Comparison of ENCODE assay signal across 21 cellular contexts in genomic region chr20:38856570-38856969, GRCh38. TPM values are rescaled to one million over a fixed set of nuclear protein-coding genes. Genes with fewer than 3 reads are reported as not detected.
DNase-seq lines count a peak whose midpoint lies in the region; ATAC-seq and TF ChIP-seq lines count a peak whose summit lies in the region.
"Had no signal": no experiment of that assay in that cellular context is flagged by ENCODE, and none has a peak within 500 bp of the region (broad histone marks: within the 10 kb centered on the region; RNA-seq: fewer than 3 reads in every experiment).

No MANE protein-coding gene starts in this region.

- intact Hi-C loops in activated CD8-positive, alpha-beta T cell treated with anti-CD3 and anti-CD28 coated beads for 36 hours (cut with micrococcal nuclease) = no loop called here
- intact Hi-C loops in CD8-positive, alpha-beta T cell (cut with DNase I, micrococcal nuclease) = no loop called here
- intact Hi-C loops in naive thymus-derived CD4-positive, alpha-beta T cell (cut with micrococcal nuclease) = loop anchor here in 1 of 2 donors (2.0 to 5.0 kb wide), 3 partner anchors 18 to 49 kb away; partner anchors contain the start of gene PPP1R16B

- no peak for ATAC-seq in activated CD8-positive, alpha-beta T cell treated with anti-CD3 and anti-CD28 coated beads for 36 hours
- no peak for ATAC-seq in activated CD8-positive, alpha-beta T cell treated with anti-CD3 and anti-CD28 coated beads, Interleukin-2, amount 10 ng/mL, durations not matched to agents 7 days and 5 days
- no peak for ATAC-seq in CD8-positive, alpha-beta T cell
- no peak for ATAC-seq in naive B cell (ENCODE audit: low read depth in 2 of 2)
- no peak for ATAC-seq in GM19035 (IDR thresholded peaks at IDR 0.05; ENCODE audit: unreplicated experiment)
- ATAC-seq in naive thymus-derived CD4-positive, alpha-beta T cell = no peak
- ATAC-seq: lower lobe of right lung had no signal

- no peaks in the 10 kb centered on the region for H3K27me3 Mint-ChIP-seq in activated CD8-positive, alpha-beta T cell treated with anti-CD3 and anti-CD28 coated beads for 36 hours
- no peaks in the 10 kb centered on the region for H3K27me3 Mint-ChIP-seq in activated CD8-positive, alpha-beta T cell treated with anti-CD3 and anti-CD28 coated beads, Interleukin-2, amount 10 ng/mL, durations not matched to agents 7 days and 5 days (ENCODE audit: low read depth)
- no peaks in the 10 kb centered on the region for H3K27me3 Mint-ChIP-seq in CD8-positive, alpha-beta T cell (ENCODE audit: low read depth)
- no peaks in the 10 kb centered on the region for H3K27me3 Mint-ChIP-seq in activated CD4-positive, alpha-beta memory T cell treated with anti-CD3 and anti-CD28 coated beads, Interleukin-2, amount 10 ng/mL, durations not matched to agents 7 days and 5 days
- no peaks in the 10 kb centered on the region for H3K27me3 Mint-ChIP-seq in naive B cell
- H3K27me3 Mint-ChIP-seq in naive thymus-derived CD4-positive, alpha-beta T cell = no peaks in the 10 kb centered on the region

- TF ChIP-seq CTCF in activated CD8-positive, alpha-beta T cell treated with anti-CD3 and anti-CD28 coated beads for 36 hours (IDR thresholded peaks at IDR 0.05) = no peak
- no peak for TF ChIP-seq CTCF in CD8-positive, alpha-beta T cell (IDR thresholded peaks at IDR 0.05)

- POLR2A ChIA-PET in activated CD8-positive, alpha-beta T cell treated with anti-CD3 and anti-CD28 coated beads for 36 hours (lab: Charles Lee) = interaction anchor here (1.0 to 2.0 kb wide), 3 partner anchors 16 to 50 kb away, joined by 3 to 6 read pairs (median 3); no protein-coding TSS in a partner anchor
- POLR2A ChIA-PET in activated CD8-positive, alpha-beta T cell treated with anti-CD3 and anti-CD28 coated beads, Interleukin-2, amount 10 ng/mL, durations not matched to agents 7 days and 5 days (lab: Charles Lee) = interaction anchor here (0.6 to 1.8 kb wide), 2 partner anchors 19 to 51 kb away, joined by 3 to 9 read pairs; partner anchors contain the start of gene PPP1R16B
- POLR2A ChIA-PET in CD8-positive, alpha-beta T cell (lab: Charles Lee) = interaction anchor here (2.1 kb wide), 1 partner anchor 16 kb away, joined by 6 read pairs; no protein-coding TSS in a partner anchor
- POLR2A ChIA-PET in activated CD4-positive, alpha-beta memory T cell treated with anti-CD3 and anti-CD28 coated beads, Interleukin-2, amount 10 ng/mL, durations not matched to agents 7 days and 5 days (lab: Charles Lee) = interaction anchor here (1.1 to 1.5 kb wide), 3 partner anchors 12 to 51 kb away, joined by 3 to 6 read pairs (median 3); partner anchors contain the start of gene PPP1R16B
- POLR2A ChIA-PET in naive thymus-derived CD4-positive, alpha-beta T cell (lab: Charles Lee) = no interaction called here

- no peak overlapping the region for H3K4me3 ChIP-seq in CD8-positive, alpha-beta T cell (ENCODE audit: low read depth, low read length)
- no peak overlapping the region for H3K4me3 ChIP-seq in naive thymus-derived CD4-positive, alpha-beta T cell (ENCODE audit: low read length)
- H3K4me3 ChIP-seq: ascending aorta, lower lobe of right lung, PC-9 had no signal

- H3K36me3 ChIP-seq in CD8-positive, alpha-beta T cell (ENCODE audit: insufficient read depth, low read length) = no peaks in the 10 kb centered on the region
- H3K36me3 ChIP-seq in naive thymus-derived CD4-positive, alpha-beta T cell (ENCODE audit: control insufficient read depth in 2 of 3, insufficient read depth in 3 of 3, low read length in 3 of 3) = no peaks in the 10 kb centered on the region
- H3K36me3 ChIP-seq: ascending aorta, lower lobe of right lung had no signal

- DNase-seq in activated CD8-positive, alpha-beta T cell treated with anti-CD3 and anti-CD28 coated beads for 36 hours = no peak
- DNase-seq in activated CD8-positive, alpha-beta T cell treated with anti-CD3 and anti-CD28 coated beads, Interleukin-2, amount 10 ng/mL, durations not matched to agents 7 days and 5 days = no peak
- no peak for DNase-seq in CD8-positive, alpha-beta T cell
- no peak for DNase-seq in activated CD4-positive, alpha-beta memory T cell treated with anti-CD3 and anti-CD28 coated beads, Interleukin-2, amount 10 ng/mL, durations not matched to agents 7 days and 5 days
- no peak for DNase-seq in naive B cell
- no peak for DNase-seq in activated CD4-positive, CD25-positive, alpha-beta regulatory T cell treated with anti-CD3 and anti-CD28 coated beads, Interleukin-2, amount 50 U/mL, for 72 hours
- DNase-seq in naive thymus-derived CD4-positive, alpha-beta T cell = no peak
- DNase-seq: activated CD4-positive, alpha-beta T cell treated with anti-CD3 and anti-CD28 coated beads for 4 hours; activated naive CD4-positive, alpha-beta T cell treated with anti-CD3 and anti-CD28 coated beads for 36 hours; activated T-cell treated with anti-CD3 and anti-CD28 coated beads for 4 hours; BE2C; dermis blood vessel endothelial cell; DND-41; KG1; lower lobe of right lung; NCI-H1417 treated with DMSO at 0.1 percent for 48 hours; NCI-H2081 treated with DMSO at 0.1 percent for 48 hours; PC-9; Right ventricle myocardium superior had no signal

- no peaks in the 10 kb centered on the region for H3K9me3 ChIP-seq in CD8-positive, alpha-beta T cell (ENCODE audit: low read length)
- no peaks in the 10 kb centered on the region for H3K9me3 ChIP-seq in naive thymus-derived CD4-positive, alpha-beta T cell (ENCODE audit: control insufficient read depth in 2 of 3, low read length in 3 of 3)
- H3K9me3 ChIP-seq: ascending aorta, BE2C, lower lobe of right lung had no signal

- H3K9me3 Mint-ChIP-seq in activated CD8-positive, alpha-beta T cell treated with anti-CD3 and anti-CD28 coated beads for 36 hours = peaks cover 1% of the 10 kb centered on the region
- H3K9me3 Mint-ChIP-seq in activated CD8-positive, alpha-beta T cell treated with anti-CD3 and anti-CD28 coated beads, Interleukin-2, amount 10 ng/mL, durations not matched to agents 7 days and 5 days (ENCODE audit: insufficient read depth) = no peaks in the 10 kb centered on the region
- no peaks in the 10 kb centered on the region for H3K9me3 Mint-ChIP-seq in CD8-positive, alpha-beta T cell
- H3K9me3 Mint-ChIP-seq in activated CD4-positive, alpha-beta memory T cell treated with anti-CD3 and anti-CD28 coated beads, Interleukin-2, amount 10 ng/mL, durations not matched to agents 7 days and 5 days = no peaks in the 10 kb centered on the region
- H3K9me3 Mint-ChIP-seq in naive B cell = no peaks in the 10 kb centered on the region
- H3K9me3 Mint-ChIP-seq in naive thymus-derived CD4-positive, alpha-beta T cell = no peaks in the 10 kb centered on the region
- H3K9me3 Mint-ChIP-seq: activated naive CD4-positive, alpha-beta T cell treated with anti-CD3 and anti-CD28 coated beads for 36 hours had no signal

- peaks cover 70% of the 10 kb centered on the region for H3K4me1 Mint-ChIP-seq in activated CD8-positive, alpha-beta T cell treated with anti-CD3 and anti-CD28 coated beads for 36 hours (ENCODE audit: low read depth)
- H3K4me1 Mint-ChIP-seq in activated CD8-positive, alpha-beta T cell treated with anti-CD3 and anti-CD28 coated beads, Interleukin-2, amount 10 ng/mL, durations not matched to agents 7 days and 5 days (ENCODE audit: low read depth) = peaks cover 73% of the 10 kb centered on the region
- H3K4me1 Mint-ChIP-seq in CD8-positive, alpha-beta T cell (ENCODE audit: low read depth) = peaks cover 72% of the 10 kb centered on the region
- peaks cover 73% of the 10 kb centered on the region for H3K4me1 Mint-ChIP-seq in activated CD4-positive, alpha-beta memory T cell treated with anti-CD3 and anti-CD28 coated beads, Interleukin-2, amount 10 ng/mL, durations not matched to agents 7 days and 5 days
- peaks cover 65 to 96% (median 88%) of the 10 kb centered on the region in 3 donors for H3K4me1 Mint-ChIP-seq in naive B cell
- H3K4me1 Mint-ChIP-seq in naive thymus-derived CD4-positive, alpha-beta T cell = peaks cover 39 to 78% (median 50%) of the 10 kb centered on the region in 7 donors

- CTCF ChIA-PET in activated CD8-positive, alpha-beta T cell treated with anti-CD3 and anti-CD28 coated beads for 36 hours (lab: Charles Lee) = interaction anchor here (0.7 to 1.9 kb wide), 2 partner anchors 11 to 106 kb away, joined by 3 to 7 read pairs; no protein-coding TSS in a partner anchor
- CTCF ChIA-PET in activated CD8-positive, alpha-beta T cell treated with anti-CD3 and anti-CD28 coated beads, Interleukin-2, amount 10 ng/mL, durations not matched to agents 7 days and 5 days (lab: Charles Lee) = interaction anchor here (1.3 to 2.3 kb wide), 4 partner anchors 16 to 192 kb away, joined by 3 to 13 read pairs (median 4); no protein-coding TSS in a partner anchor
- CTCF ChIA-PET in CD8-positive, alpha-beta T cell (lab: Charles Lee) = interaction anchor here (1.2 to 1.8 kb wide), 2 partner anchors 20 to 36 kb away, joined by 3 to 6 read pairs; no protein-coding TSS in a partner anchor
- CTCF ChIA-PET in activated CD4-positive, alpha-beta memory T cell treated with anti-CD3 and anti-CD28 coated beads, Interleukin-2, amount 10 ng/mL, durations not matched to agents 7 days and 5 days (lab: Charles Lee) = interaction anchor here (1.3 kb wide), 1 partner anchor 11 kb away, joined by 3 read pairs; no protein-coding TSS in a partner anchor
- CTCF ChIA-PET in naive thymus-derived CD4-positive, alpha-beta T cell (lab: Charles Lee) = no interaction called here

- H3K27ac ChIP-seq in CD8-positive, alpha-beta T cell (ENCODE audit: low read depth, low read length) = no peak overlapping the region
- H3K27ac ChIP-seq in naive thymus-derived CD4-positive, alpha-beta T cell (ENCODE audit: low read depth, low read length) = no peak overlapping the region
- H3K27ac ChIP-seq: ascending aorta, lower lobe of right lung, PC-9 had no signal

- H3K27ac Mint-ChIP-seq in activated CD8-positive, alpha-beta T cell treated with anti-CD3 and anti-CD28 coated beads for 36 hours = peak overlapping the region; percentile 19
- no peak overlapping the region for H3K27ac Mint-ChIP-seq in activated CD8-positive, alpha-beta T cell treated with anti-CD3 and anti-CD28 coated beads, Interleukin-2, amount 10 ng/mL, durations not matched to agents 7 days and 5 days
- H3K27ac Mint-ChIP-seq in CD8-positive, alpha-beta T cell = peak overlapping the region; percentile 64
- H3K27ac Mint-ChIP-seq in activated CD4-positive, alpha-beta memory T cell treated with anti-CD3 and anti-CD28 coated beads, Interleukin-2, amount 10 ng/mL, durations not matched to agents 7 days and 5 days = peak overlapping the region; percentile 52
- H3K27ac Mint-ChIP-seq in naive B cell = peak overlapping the region in 5 of 6 donors; percentile 49 to 97 (median 92)
- peak overlapping the region in 3 of 9 donors; percentile 11 to 71 (median 69) for H3K27ac Mint-ChIP-seq in naive thymus-derived CD4-positive, alpha-beta T cell
- H3K27ac Mint-ChIP-seq: activated naive CD4-positive, alpha-beta T cell treated with anti-CD3 and anti-CD28 coated beads for 36 hours had no signal

- H3K4me3 Mint-ChIP-seq in activated CD8-positive, alpha-beta T cell treated with anti-CD3 and anti-CD28 coated beads for 36 hours = no peak overlapping the region
- no peak overlapping the region for H3K4me3 Mint-ChIP-seq in activated CD8-positive, alpha-beta T cell treated with anti-CD3 and anti-CD28 coated beads, Interleukin-2, amount 10 ng/mL, durations not matched to agents 7 days and 5 days
- H3K4me3 Mint-ChIP-seq in CD8-positive, alpha-beta T cell = no peak overlapping the region
- no peak overlapping the region for H3K4me3 Mint-ChIP-seq in activated CD4-positive, alpha-beta memory T cell treated with anti-CD3 and anti-CD28 coated beads, Interleukin-2, amount 10 ng/mL, durations not matched to agents 7 days and 5 days
- peak overlapping the region in 4 of 8 donors; percentile 21 to 85 (median 48) for H3K4me3 Mint-ChIP-seq in naive B cell
- H3K4me3 Mint-ChIP-seq in naive thymus-derived CD4-positive, alpha-beta T cell = peak overlapping the region in 2 of 10 donors; percentile 0 to 13
- H3K4me3 Mint-ChIP-seq: activated naive CD4-positive, alpha-beta T cell treated with anti-CD3 and anti-CD28 coated beads for 36 hours had no signal

- peaks cover 47% of the 10 kb centered on the region for H3K36me3 Mint-ChIP-seq in activated CD8-positive, alpha-beta T cell treated with anti-CD3 and anti-CD28 coated beads for 36 hours (ENCODE audit: low read depth)
- peaks cover 49% of the 10 kb centered on the region for H3K36me3 Mint-ChIP-seq in activated CD8-positive, alpha-beta T cell treated with anti-CD3 and anti-CD28 coated beads, Interleukin-2, amount 10 ng/mL, durations not matched to agents 7 days and 5 days (ENCODE audit: low read depth)
- H3K36me3 Mint-ChIP-seq in CD8-positive, alpha-beta T cell = peaks cover 22% of the 10 kb centered on the region
- H3K36me3 Mint-ChIP-seq in activated CD4-positive, alpha-beta memory T cell treated with anti-CD3 and anti-CD28 coated beads, Interleukin-2, amount 10 ng/mL, durations not matched to agents 7 days and 5 days (ENCODE audit: low read depth) = peaks cover 49% of the 10 kb centered on the region
- peaks cover 8 to 9% of the 10 kb centered on the region in 2 donors for H3K36me3 Mint-ChIP-seq in naive B cell
- H3K36me3 Mint-ChIP-seq in naive thymus-derived CD4-positive, alpha-beta T cell = peaks cover 0 to 43% (median 8%) of the 10 kb centered on the region in 5 donors

- H3K4me1 ChIP-seq in CD8-positive, alpha-beta T cell (ENCODE audit: insufficient read depth, low read length) = peaks cover 38% of the 10 kb centered on the region
- H3K4me1 ChIP-seq in naive thymus-derived CD4-positive, alpha-beta T cell (ENCODE audit: control insufficient read depth in 2 of 2, insufficient read depth in 2 of 2, low read length in 2 of 2) = peaks cover 25 to 36% of the 10 kb centered on the region in 2 donors
- H3K4me1 ChIP-seq: lower lobe of right lung had no signal

- no peaks in the 10 kb centered on the region for H3K27me3 ChIP-seq in CD8-positive, alpha-beta T cell (ENCODE audit: insufficient read depth, low read length)
- no peaks in the 10 kb centered on the region for H3K27me3 ChIP-seq in naive thymus-derived CD4-positive, alpha-beta T cell (ENCODE audit: control insufficient read depth in 2 of 2, insufficient read depth in 2 of 2, low read length in 2 of 2)
- H3K27me3 ChIP-seq: ascending aorta, BE2C had no signal

RNA-seq across cellular contexts. Expression of gene PPP1R16B, which starts 51.1 kb away (rescaled TPM):
- 10 to 100 TPM; 74.9 to 81.4 TPM for total RNA-seq in activated CD8-positive, alpha-beta T cell treated with anti-CD3 and anti-CD28 coated beads for 36 hours
- total RNA-seq in activated CD8-positive, alpha-beta T cell treated with anti-CD3 and anti-CD28 coated beads, Interleukin-2, amount 10 ng/mL, durations not matched to agents 7 days and 5 days = 10 to 100 TPM; 63.4 to 65.1 TPM
- 100 to 1,000 TPM; 128 to 129 TPM for total RNA-seq in CD8-positive, alpha-beta T cell
- total RNA-seq in activated CD4-positive, alpha-beta memory T cell treated with anti-CD3 and anti-CD28 coated beads, Interleukin-2, amount 10 ng/mL, durations not matched to agents 7 days and 5 days = 100 to 1,000 TPM; 113 to 119 TPM
- polyA plus RNA-seq in naive B cell (ENCODE audit: low read depth in 6 of 6) = 10 to 100 TPM; 22.1 to 54.6 (median 38.4) TPM
- 10 to 100 TPM; 20.8 to 75.4 (median 22.0) TPM for total RNA-seq in naive thymus-derived CD4-positive, alpha-beta T cell
- polyA plus RNA-seq in naive thymus-derived CD4-positive, alpha-beta T cell = 10 to 100 TPM; 11.4 to 19.8 TPM
- total RNA-seq: PC-9 had no signal
